In genomic region chr19:21568816-21569496, GRCh38 we compare ENCODE assay signal across 8 cellular contexts.
DNase-seq lines count a peak whose midpoint lies in the region; ATAC-seq and TF ChIP-seq lines count a peak whose summit lies in the region.

No MANE protein-coding gene starts in this region.

- H3K4me1 Mint-ChIP-seq in activated T-helper 2 cell treated with anti-CD3 and anti-CD28 coated beads, Interferon-gamma antibody, Interleukin-2, Interleukin-4, amounts not matched to agents 10 μg/mL and 5 μg/mL and 100 μg/mL, durations not matched to agents 14 hours and 24 hours and 36 hours (ENCODE audit: low read depth): peaks cover 6% of the 10 kb centered on the region

- ATAC-seq in psoas muscle (peak; percentile 78 to 98 (median 92)), HG03095 (IDR thresholded peaks at IDR 0.05; ENCODE audit: unreplicated experiment) (no peak)

- DNase-seq in GF-D8 (lab: John Stamatoyannopoulos, UW): peak; percentile 73
- DNase-seq in NCI-H526 treated with DMSO at 0.1 percent for 48 hours (lab: John Stamatoyannopoulos, UW): peak; percentile 45
- DNase-seq in activated T-helper 2 cell treated with anti-CD3 and anti-CD28 coated beads, Interferon-gamma antibody, Interleukin-2, Interleukin-4, amounts not matched to agents 10 μg/mL and 5 μg/mL and 100 μg/mL, durations not matched to agents 14 hours and 24 hours and 36 hours (ENCODE audit: low spot score): peak; percentile 77
- DNase-seq in foreskin melanocyte: peak; percentile 30
- DNase-seq in psoas muscle: peak; percentile 78 to 81
- DNase-seq in tibial artery: peak; percentile 80 to 94
- DNase-seq in HPDE6-E6E7 (ENCODE audit: extremely low spot score): no peak

- H3K9me3 ChIP-seq in psoas muscle (no peaks in the 10 kb centered on the region), tibial artery (peaks cover 0 to 20% (median 4%) of the 10 kb centered on the region in 3 donors)

- peak overlapping the region; percentile 96 for H3K27ac Mint-ChIP-seq in activated T-helper 2 cell treated with anti-CD3 and anti-CD28 coated beads, Interferon-gamma antibody, Interleukin-2, Interleukin-4, amounts not matched to agents 10 μg/mL and 5 μg/mL and 100 μg/mL, durations not matched to agents 14 hours and 24 hours and 36 hours

- peak overlapping the region; percentile 97 for H3K4me3 Mint-ChIP-seq in activated T-helper 2 cell treated with anti-CD3 and anti-CD28 coated beads, Interferon-gamma antibody, Interleukin-2, Interleukin-4, amounts not matched to agents 10 μg/mL and 5 μg/mL and 100 μg/mL, durations not matched to agents 14 hours and 24 hours and 36 hours (ENCODE audit: low read depth)

- WGBS in psoas muscle, 3 donors: 43 to 60% (median 44%) methylated on average over 21 of the region's 21 CpGs

- intact Hi-C loops in activated T-helper 2 cell treated with anti-CD3 and anti-CD28 coated beads, Interferon-gamma antibody, Interleukin-2, Interleukin-4, amounts not matched to agents 10 μg/mL and 5 μg/mL and 100 μg/mL, durations not matched to agents 14 hours and 24 hours and 36 hours (cut with micrococcal nuclease): loop anchor here (1.0 to 5.0 kb wide), 2 partner anchors 64 to 198 kb away; partner anchors contain the start of genes ZNF100 and ZNF429
- intact Hi-C loops in psoas muscle (cut with DNase I) (no loop called here), tibial artery (cut with DNase I; ENCODE audit: low total_unique reads) (no loop called here)

- H3K4me1 ChIP-seq in psoas muscle (no peaks in the 10 kb centered on the region), tibial artery (peaks cover 0 to 5% (median 0%) of the 10 kb centered on the region in 4 donors)

- H3K9me3 Mint-ChIP-seq in activated T-helper 2 cell treated with anti-CD3 and anti-CD28 coated beads, Interferon-gamma antibody, Interleukin-2, Interleukin-4, amounts not matched to agents 10 μg/mL and 5 μg/mL and 100 μg/mL, durations not matched to agents 14 hours and 24 hours and 36 hours: peaks cover 70% of the 10 kb centered on the region

- H3K27me3 ChIP-seq in psoas muscle (ENCODE audit: insufficient read depth in 3 of 3, low read length in 2 of 3) (no peaks in the 10 kb centered on the region), tibial artery (no peaks in the 10 kb centered on the region)

- no peak for TF ChIP-seq CTCF in psoas muscle (IDR thresholded peaks at IDR 0.05)
- no peak for TF ChIP-seq CTCF in tibial artery (IDR thresholded peaks at IDR 0.05)

- no peaks in the 10 kb centered on the region for H3K27me3 Mint-ChIP-seq in activated T-helper 2 cell treated with anti-CD3 and anti-CD28 coated beads, Interferon-gamma antibody, Interleukin-2, Interleukin-4, amounts not matched to agents 10 μg/mL and 5 μg/mL and 100 μg/mL, durations not matched to agents 14 hours and 24 hours and 36 hours (ENCODE audit: low read depth)

- H3K4me3 ChIP-seq in psoas muscle (peak overlapping the region; percentile 67), tibial artery (peak overlapping the region; percentile 40 to 51)

- H3K27ac ChIP-seq in psoas muscle (peak overlapping the region; percentile 78), tibial artery (peak overlapping the region in 1 of 2 donors; percentile 52)

- peaks cover 29% of the 10 kb centered on the region for H3K36me3 Mint-ChIP-seq in activated T-helper 2 cell treated with anti-CD3 and anti-CD28 coated beads, Interferon-gamma antibody, Interleukin-2, Interleukin-4, amounts not matched to agents 10 μg/mL and 5 μg/mL and 100 μg/mL, durations not matched to agents 14 hours and 24 hours and 36 hours (ENCODE audit: low read depth)

- H3K36me3 ChIP-seq in psoas muscle (ENCODE audit: insufficient read depth in 1 of 2, low read depth in 1 of 2) (no peaks in the 10 kb centered on the region), tibial artery (peaks cover 0 to 4% (median 0%) of the 10 kb centered on the region in 3 donors)
